In genomic region chr9:14831661-14832060, GRCh38 we compare ENCODE assay signal across 25 cellular contexts.
"Had no signal": no experiment of that assay in that cellular context is flagged by ENCODE, and none has a peak within 500 bp of the region (broad histone marks: within the 10 kb centered on the region; RNA-seq: fewer than 3 reads in every experiment).

No MANE protein-coding gene starts in this region.

- H3K36me3 ChIP-seq: colonic mucosa, heart right ventricle, lower lobe of right lung, prostate gland, right atrium auricular region, sigmoid colon, transverse colon, upper lobe of right lung, uterus had no signal

- DNase-seq: colonic mucosa; effector CD8-positive, alpha-beta T cell; endodermal cell; foreskin melanocyte; glutamatergic neuron; heart right ventricle; hypothalamus; immature natural killer cell; islet precursor cell; left ventricle myocardium superior; lower lobe of right lung; naive thymus-derived CD8-positive, alpha-beta T cell; nephron progenitor cell; nucleus accumbens; sigmoid colon; stimulated activated CD4-positive, alpha-beta T cell treated with anti-CD3 and anti-CD28 coated beads, Interleukin-2, amount 100 ng/mL, for 24 hours; stimulated activated CD4-positive, alpha-beta T cell treated with anti-CD3 and anti-CD28 coated beads, Interleukin-4, amount 100 ng/mL, for 24 hours; transverse colon; upper lobe of right lung; uterus had no signal

- H3K4me3 ChIP-seq: colonic mucosa, heart right ventricle, lower lobe of right lung, prostate gland, right atrium auricular region, sigmoid colon, transverse colon, upper lobe of right lung, uterus had no signal

- ATAC-seq: esophagus mucosa; heart right ventricle; left ventricle myocardium superior; lower lobe of right lung; naive thymus-derived CD8-positive, alpha-beta T cell; stimulated activated effector memory CD8-positive, alpha-beta T cell treated with anti-CD3 and anti-CD28 coated beads, Interleukin-12 subunit alpha, Interleukin-12 subunit beta, amount 100 ng/mL, for 72 hours; upper lobe of right lung had no signal

- H3K9me3 ChIP-seq: colonic mucosa, lower lobe of right lung, prostate gland, right atrium auricular region, sigmoid colon, transverse colon, upper lobe of right lung, uterus had no signal

- H3K4me1 ChIP-seq: colonic mucosa, heart right ventricle, lower lobe of right lung, prostate gland, right atrium auricular region, sigmoid colon, transverse colon, uterus had no signal

- H3K27ac ChIP-seq: colonic mucosa, epithelial cell of prostate, heart right ventricle, lower lobe of right lung, prostate gland, right atrium auricular region, sigmoid colon, transverse colon, upper lobe of right lung, uterus had no signal

- H3K27me3 ChIP-seq: colonic mucosa, heart right ventricle, right atrium auricular region, sigmoid colon, transverse colon, upper lobe of right lung, uterus had no signal
